ENCODE assay signal across 13 cellular contexts in genomic region chr11:3162410-3163240, GRCh38. TPM values are rescaled to one million over a fixed set of nuclear protein-coding genes. Genes with fewer than 3 reads are reported as not detected.
A peak's percentile ranks its signal among the peaks of the same experiment; 100 is the strongest.
DNase-seq lines count a peak whose midpoint lies in the region; ATAC-seq and TF ChIP-seq lines count a peak whose summit lies in the region.
"Had no signal": no experiment of that assay in that cellular context is flagged by ENCODE, and none has a peak within 500 bp of the region (broad histone marks: within the 10 kb centered on the region; RNA-seq: fewer than 3 reads in every experiment).

No MANE protein-coding gene starts in this region.

- H3K4me1 ChIP-seq in mucosa of descending colon (ENCODE audit: low read depth), result peaks cover 40% of the 10 kb centered on the region

- DNase-seq in HL-60 (ENCODE audit: low read depth in 1 of 2, low spot score in 1 of 2), result no peak
- peak in 2 of 3 donors; percentile 19 to 35 for DNase-seq in mucosa of descending colon
- DNase-seq in superior temporal gyrus (ENCODE audit: extremely low spot score), result peak; percentile 76
- DNase-seq: activated naive CD4-positive, alpha-beta T cell; GF-D8; WERI-Rb-1 had no signal

- H3K27ac ChIP-seq in HL-60 (replicated peaks), result no peak overlapping the region
- H3K27ac ChIP-seq in cingulate gyrus (ENCODE audit: low read depth, low read length), result peak overlapping the region; percentile 78
- H3K27ac ChIP-seq: KMS-11, WERI-Rb-1 had no signal

- peak overlapping the region; percentile 94 for H3K4me3 ChIP-seq in HL-60 (replicated peaks; ENCODE audit: insufficient read depth, low read length)
- no peak overlapping the region for H3K4me3 ChIP-seq in mucosa of descending colon

- no peaks in the 10 kb centered on the region for H3K27me3 ChIP-seq in HL-60 (ENCODE audit: insufficient read depth, poor library complexity, severe bottlenecking)

- ATAC-seq in mucosa of descending colon (no peak), HG03025 (IDR thresholded peaks at IDR 0.05; ENCODE audit: low FRiP score, unreplicated experiment) (no peak), GM21447 (IDR thresholded peaks at IDR 0.05; ENCODE audit: unreplicated experiment) (no peak), GM18517 (IDR thresholded peaks at IDR 0.05; ENCODE audit: unreplicated experiment) (no peak)
- ATAC-seq in activated CD4-positive, CD25-positive, alpha-beta regulatory T cell treated with anti-CD3 and anti-CD28 coated beads, Interleukin-2, amount 50 U/mL, for 24 hours, result no peak

- H3K9me3 ChIP-seq in mucosa of descending colon, result no peaks in the 10 kb centered on the region

- H3K36me3 ChIP-seq in mucosa of descending colon (ENCODE audit: low read depth), result no peaks in the 10 kb centered on the region
- H3K36me3 ChIP-seq: WERI-Rb-1 had no signal

- intact Hi-C loops in mucosa of descending colon (cut with DNase I, micrococcal nuclease), result no loop called here

- TF ChIP-seq CTCF in HL-60 (IDR thresholded peaks at IDR 0.05; ENCODE audit: insufficient read depth, low read length), result no peak
- TF ChIP-seq CTCF in mucosa of descending colon (IDR thresholded peaks at IDR 0.05), result no peak

RNA-seq across cellular contexts. Expression of gene OSBPL5, which starts 2.5 kb away (rescaled TPM):
- total RNA-seq in mucosa of descending colon, result 10 to 100 TPM; 43.6 to 64.1 (median 52.4) TPM

RNA-seq across cellular contexts. Expression of gene MRGPRG, which starts 56.0 kb away (rescaled TPM):
- not detected for total RNA-seq in mucosa of descending colon
- total RNA-seq: mucosa of gallbladder had no signal

Comparison
In these comparisons a context has a peak if more than half of its experiments do, and no peak if none do; other contexts are left out.
1. DNase-seq: peak in mucosa of descending colon (2 of 3) and superior temporal gyrus (single experiment); none in HL-60 (0 of 2).